In the genomic region with DNA sequence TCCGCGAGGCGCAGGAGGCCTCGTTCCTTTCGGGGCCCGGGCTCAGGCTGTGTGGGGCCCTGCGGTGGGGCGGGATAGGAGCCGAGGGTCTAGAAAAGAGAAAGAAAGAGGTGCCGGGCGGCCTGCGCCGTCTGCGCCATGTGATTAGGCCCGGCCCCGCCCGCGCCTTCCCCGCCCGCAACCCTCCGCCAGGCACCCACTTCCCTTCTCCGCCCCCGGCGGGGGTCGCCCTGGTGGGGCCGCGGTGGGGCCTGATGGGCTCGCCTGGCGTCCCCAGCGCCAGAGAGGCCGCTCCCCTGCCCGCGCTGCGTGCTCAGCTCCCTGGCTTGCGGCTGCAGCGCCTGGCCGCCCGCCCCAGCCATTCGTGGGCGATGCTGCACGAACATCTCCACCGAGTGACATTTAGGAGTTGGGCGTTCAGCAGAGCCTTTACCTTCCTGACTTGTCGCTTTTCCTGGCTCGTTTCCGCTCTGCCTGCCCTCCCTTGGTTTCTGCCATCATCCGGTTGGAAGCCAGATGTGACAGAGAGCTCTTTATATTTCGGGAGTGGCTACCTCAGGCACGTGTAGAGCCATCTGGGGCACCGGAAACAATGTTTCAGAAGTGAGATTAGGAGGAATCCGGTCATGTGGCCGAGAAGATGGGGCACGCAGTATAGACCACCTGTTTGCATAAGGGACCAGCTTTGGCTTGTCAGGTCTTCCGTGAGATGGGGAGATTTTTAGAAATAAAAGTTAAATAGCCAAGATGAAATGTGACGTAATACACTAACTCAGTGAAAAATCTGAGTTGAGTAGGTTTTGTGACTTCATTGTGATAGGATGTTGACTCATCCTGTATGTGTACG, we compare ENCODE assay signal across 1 cellular context.
TF ChIP-seq lines count a peak whose summit lies in the region.

No MANE protein-coding gene starts in this region.

TF ChIP-seq in HepG2, 621 proteins besides CTCF, POLR2A, EP300 and RAD21 (continued from another document and continues in another):
- TF ChIP-seq ARID5B (CRISPR knock-in tag; IDR thresholded peaks at IDR 0.05), result peak; percentile 75
- TF ChIP-seq, protein P1, sequence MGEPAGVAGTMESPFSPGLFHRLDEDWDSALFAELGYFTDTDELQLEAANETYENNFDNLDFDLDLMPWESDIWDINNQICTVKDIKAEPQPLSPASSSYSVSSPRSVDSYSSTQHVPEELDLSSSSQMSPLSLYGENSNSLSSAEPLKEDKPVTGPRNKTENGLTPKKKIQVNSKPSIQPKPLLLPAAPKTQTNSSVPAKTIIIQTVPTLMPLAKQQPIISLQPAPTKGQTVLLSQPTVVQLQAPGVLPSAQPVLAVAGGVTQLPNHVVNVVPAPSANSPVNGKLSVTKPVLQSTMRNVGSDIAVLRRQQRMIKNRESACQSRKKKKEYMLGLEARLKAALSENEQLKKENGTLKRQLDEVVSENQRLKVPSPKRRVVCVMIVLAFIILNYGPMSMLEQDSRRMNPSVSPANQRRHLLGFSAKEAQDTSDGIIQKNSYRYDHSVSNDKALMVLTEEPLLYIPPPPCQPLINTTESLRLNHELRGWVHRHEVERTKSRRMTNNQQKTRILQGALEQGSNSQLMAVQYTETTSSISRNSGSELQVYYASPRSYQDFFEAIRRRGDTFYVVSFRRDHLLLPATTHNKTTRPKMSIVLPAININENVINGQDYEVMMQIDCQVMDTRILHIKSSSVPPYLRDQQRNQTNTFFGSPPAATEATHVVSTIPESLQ (CRISPR knock-in tag; conservative IDR thresholded peaks at IDR 0.05), result 0 out of 2 replicates have a peak, but pooled peaks have one; percentile 79
- no peak for TF ChIP-seq TCF12 (IDR thresholded peaks at IDR 0.05)
- TF ChIP-seq TCF12 (CRISPR knock-in tag; IDR thresholded peaks at IDR 0.05), result no peak
- peak; percentile 73; the same call in 1 of the 2 replicates for TF ChIP-seq ZNF556 (CRISPR knock-in tag; IDR thresholded peaks at IDR 0.05; ENCODE audit: borderline replicate concordance)
- 0 out of 2 replicates have a peak, but pooled peaks have one; percentile 59 for TF ChIP-seq ZFAT (CRISPR knock-in tag; conservative IDR thresholded peaks at IDR 0.05)
- no peak for TF ChIP-seq ZEB1 (IDR thresholded peaks at IDR 0.05; ENCODE audit: insufficient replicate concordance, low read depth)
- 0 out of 2 replicates have a peak, but pooled peaks have one; percentile 58 for TF ChIP-seq HOXD1 (CRISPR knock-in tag; IDR thresholded peaks at IDR 0.05)
- TF ChIP-seq ARNTL (CRISPR knock-in tag; IDR thresholded peaks at IDR 0.05), result peak; percentile 99
- no peak for TF ChIP-seq MTF2 (CRISPR knock-in tag; IDR thresholded peaks at IDR 0.05; ENCODE audit: borderline replicate concordance)
- no peak; the same call in 1 of the 2 replicates for TF ChIP-seq ZNF629 (CRISPR knock-in tag; conservative IDR thresholded peaks at IDR 0.05)
- no peak for TF ChIP-seq STAG1 (CRISPR knock-in tag; IDR thresholded peaks at IDR 0.05)
- TF ChIP-seq, protein P2, sequence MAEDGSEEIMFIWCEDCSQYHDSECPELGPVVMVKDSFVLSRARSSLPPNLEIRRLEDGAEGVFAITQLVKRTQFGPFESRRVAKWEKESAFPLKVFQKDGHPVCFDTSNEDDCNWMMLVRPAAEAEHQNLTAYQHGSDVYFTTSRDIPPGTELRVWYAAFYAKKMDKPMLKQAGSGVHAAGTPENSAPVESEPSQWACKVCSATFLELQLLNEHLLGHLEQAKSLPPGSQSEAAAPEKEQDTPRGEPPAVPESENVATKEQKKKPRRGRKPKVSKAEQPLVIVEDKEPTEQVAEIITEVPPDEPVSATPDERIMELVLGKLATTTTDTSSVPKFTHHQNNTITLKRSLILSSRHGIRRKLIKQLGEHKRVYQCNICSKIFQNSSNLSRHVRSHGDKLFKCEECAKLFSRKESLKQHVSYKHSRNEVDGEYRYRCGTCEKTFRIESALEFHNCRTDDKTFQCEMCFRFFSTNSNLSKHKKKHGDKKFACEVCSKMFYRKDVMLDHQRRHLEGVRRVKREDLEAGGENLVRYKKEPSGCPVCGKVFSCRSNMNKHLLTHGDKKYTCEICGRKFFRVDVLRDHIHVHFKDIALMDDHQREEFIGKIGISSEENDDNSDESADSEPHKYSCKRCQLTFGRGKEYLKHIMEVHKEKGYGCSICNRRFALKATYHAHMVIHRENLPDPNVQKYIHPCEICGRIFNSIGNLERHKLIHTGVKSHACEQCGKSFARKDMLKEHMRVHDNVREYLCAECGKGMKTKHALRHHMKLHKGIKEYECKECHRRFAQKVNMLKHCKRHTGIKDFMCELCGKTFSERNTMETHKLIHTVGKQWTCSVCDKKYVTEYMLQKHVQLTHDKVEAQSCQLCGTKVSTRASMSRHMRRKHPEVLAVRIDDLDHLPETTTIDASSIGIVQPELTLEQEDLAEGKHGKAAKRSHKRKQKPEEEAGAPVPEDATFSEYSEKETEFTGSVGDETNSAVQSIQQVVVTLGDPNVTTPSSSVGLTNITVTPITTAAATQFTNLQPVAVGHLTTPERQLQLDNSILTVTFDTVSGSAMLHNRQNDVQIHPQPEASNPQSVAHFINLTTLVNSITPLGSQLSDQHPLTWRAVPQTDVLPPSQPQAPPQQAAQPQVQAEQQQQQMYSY (CRISPR knock-in tag; IDR thresholded peaks at IDR 0.05), result peak; percentile 43; the same call in 1 of the 2 replicates
- TF ChIP-seq REL (CRISPR knock-in tag; conservative IDR thresholded peaks at IDR 0.05), result no peak; the same call in 1 of the 2 replicates
- TF ChIP-seq U2AF2 (IDR thresholded peaks at IDR 0.05; ENCODE audit: low read depth, low read length), result no peak
- no peak for TF ChIP-seq ZNF678 (CRISPR knock-in tag; IDR thresholded peaks at IDR 0.05)
- TF ChIP-seq ZNF432 (CRISPR knock-in tag; IDR thresholded peaks at IDR 0.05; ENCODE audit: borderline replicate concordance), result no peak
- TF ChIP-seq ZBTB49 (CRISPR knock-in tag; IDR thresholded peaks at IDR 0.05; ENCODE audit: borderline replicate concordance), result no peak
- peak; percentile 49; the same call in 1 of the 2 replicates for TF ChIP-seq CREB3 (CRISPR knock-in tag; IDR thresholded peaks at IDR 0.05)
- TF ChIP-seq ZNF251 (CRISPR knock-in tag; IDR thresholded peaks at IDR 0.05), result no peak
- no peak; the same call in 1 of the 2 replicates for TF ChIP-seq ZBTB42 (CRISPR knock-in tag; IDR thresholded peaks at IDR 0.05)
- TF ChIP-seq SRY (CRISPR knock-in tag; IDR thresholded peaks at IDR 0.05), result no peak
- TF ChIP-seq, protein P3, sequence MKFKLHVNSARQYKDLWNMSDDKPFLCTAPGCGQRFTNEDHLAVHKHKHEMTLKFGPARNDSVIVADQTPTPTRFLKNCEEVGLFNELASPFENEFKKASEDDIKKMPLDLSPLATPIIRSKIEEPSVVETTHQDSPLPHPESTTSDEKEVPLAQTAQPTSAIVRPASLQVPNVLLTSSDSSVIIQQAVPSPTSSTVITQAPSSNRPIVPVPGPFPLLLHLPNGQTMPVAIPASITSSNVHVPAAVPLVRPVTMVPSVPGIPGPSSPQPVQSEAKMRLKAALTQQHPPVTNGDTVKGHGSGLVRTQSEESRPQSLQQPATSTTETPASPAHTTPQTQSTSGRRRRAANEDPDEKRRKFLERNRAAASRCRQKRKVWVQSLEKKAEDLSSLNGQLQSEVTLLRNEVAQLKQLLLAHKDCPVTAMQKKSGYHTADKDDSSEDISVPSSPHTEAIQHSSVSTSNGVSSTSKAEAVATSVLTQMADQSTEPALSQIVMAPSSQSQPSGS (CRISPR knock-in tag; IDR thresholded peaks at IDR 0.05), result no peak; the same call in none of the 2 replicates
- 0 out of 2 replicates have a peak, but pooled peaks have one; percentile 36 for TF ChIP-seq KDM4B (CRISPR knock-in tag; IDR thresholded peaks at IDR 0.05)
- TF ChIP-seq HDAC2 (CRISPR knock-in tag; IDR thresholded peaks at IDR 0.05), result peak; percentile 65
- TF ChIP-seq ZNF350 (CRISPR knock-in tag; IDR thresholded peaks at IDR 0.05; ENCODE audit: borderline replicate concordance, low read depth), result peak; percentile 49; the same call in 1 of the 2 replicates
- peak; percentile 82 for TF ChIP-seq KDM2A (CRISPR knock-in tag; IDR thresholded peaks at IDR 0.05; ENCODE audit: borderline replicate concordance, low read depth)
- peak; percentile 68; the same call in 1 of the 2 replicates for TF ChIP-seq ZNF317 (CRISPR knock-in tag; IDR thresholded peaks at IDR 0.05)
- no peak for TF ChIP-seq ZNF691 (CRISPR knock-in tag; IDR thresholded peaks at IDR 0.05; ENCODE audit: borderline replicate concordance, low read depth)
- TF ChIP-seq, protein P4, sequence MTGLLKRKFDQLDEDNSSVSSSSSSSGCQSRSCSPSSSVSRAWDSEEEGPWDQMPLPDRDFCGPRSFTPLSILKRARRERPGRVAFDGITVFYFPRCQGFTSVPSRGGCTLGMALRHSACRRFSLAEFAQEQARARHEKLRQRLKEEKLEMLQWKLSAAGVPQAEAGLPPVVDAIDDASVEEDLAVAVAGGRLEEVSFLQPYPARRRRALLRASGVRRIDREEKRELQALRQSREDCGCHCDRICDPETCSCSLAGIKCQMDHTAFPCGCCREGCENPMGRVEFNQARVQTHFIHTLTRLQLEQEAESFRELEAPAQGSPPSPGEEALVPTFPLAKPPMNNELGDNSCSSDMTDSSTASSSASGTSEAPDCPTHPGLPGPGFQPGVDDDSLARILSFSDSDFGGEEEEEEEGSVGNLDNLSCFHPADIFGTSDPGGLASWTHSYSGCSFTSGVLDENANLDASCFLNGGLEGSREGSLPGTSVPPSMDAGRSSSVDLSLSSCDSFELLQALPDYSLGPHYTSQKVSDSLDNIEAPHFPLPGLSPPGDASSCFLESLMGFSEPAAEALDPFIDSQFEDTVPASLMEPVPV (CRISPR knock-in tag; IDR thresholded peaks at IDR 0.05), result peak; percentile 74
- no peak for TF ChIP-seq NCOA5 (CRISPR knock-in tag; IDR thresholded peaks at IDR 0.05)
- TF ChIP-seq KDM3A (CRISPR knock-in tag; IDR thresholded peaks at IDR 0.05; ENCODE audit: low read depth), result no peak
- no peak for TF ChIP-seq ZFYVE20 (CRISPR knock-in tag; IDR thresholded peaks at IDR 0.05; ENCODE audit: borderline replicate concordance, low read depth)
- TF ChIP-seq, protein P5, sequence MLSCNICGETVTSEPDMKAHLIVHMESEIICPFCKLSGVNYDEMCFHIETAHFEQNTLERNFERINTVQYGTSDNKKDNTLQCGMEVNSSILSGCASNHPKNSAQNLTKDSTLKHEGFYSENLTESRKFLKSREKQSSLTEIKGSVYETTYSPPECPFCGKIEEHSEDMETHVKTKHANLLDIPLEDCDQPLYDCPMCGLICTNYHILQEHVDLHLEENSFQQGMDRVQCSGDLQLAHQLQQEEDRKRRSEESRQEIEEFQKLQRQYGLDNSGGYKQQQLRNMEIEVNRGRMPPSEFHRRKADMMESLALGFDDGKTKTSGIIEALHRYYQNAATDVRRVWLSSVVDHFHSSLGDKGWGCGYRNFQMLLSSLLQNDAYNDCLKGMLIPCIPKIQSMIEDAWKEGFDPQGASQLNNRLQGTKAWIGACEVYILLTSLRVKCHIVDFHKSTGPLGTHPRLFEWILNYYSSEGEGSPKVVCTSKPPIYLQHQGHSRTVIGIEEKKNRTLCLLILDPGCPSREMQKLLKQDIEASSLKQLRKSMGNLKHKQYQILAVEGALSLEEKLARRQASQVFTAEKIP (CRISPR knock-in tag; IDR thresholded peaks at IDR 0.05; ENCODE audit: borderline replicate concordance), result no peak
- TF ChIP-seq SMYD3 (CRISPR knock-in tag; IDR thresholded peaks at IDR 0.05), result no peak
- no peak for TF ChIP-seq ZNF329 (CRISPR knock-in tag; IDR thresholded peaks at IDR 0.05; ENCODE audit: low read depth)
- no peak for TF ChIP-seq RFX3 (CRISPR knock-in tag; IDR thresholded peaks at IDR 0.05)
- no peak for TF ChIP-seq CBFB (CRISPR knock-in tag; IDR thresholded peaks at IDR 0.05)
